In the genomic region with DNA sequence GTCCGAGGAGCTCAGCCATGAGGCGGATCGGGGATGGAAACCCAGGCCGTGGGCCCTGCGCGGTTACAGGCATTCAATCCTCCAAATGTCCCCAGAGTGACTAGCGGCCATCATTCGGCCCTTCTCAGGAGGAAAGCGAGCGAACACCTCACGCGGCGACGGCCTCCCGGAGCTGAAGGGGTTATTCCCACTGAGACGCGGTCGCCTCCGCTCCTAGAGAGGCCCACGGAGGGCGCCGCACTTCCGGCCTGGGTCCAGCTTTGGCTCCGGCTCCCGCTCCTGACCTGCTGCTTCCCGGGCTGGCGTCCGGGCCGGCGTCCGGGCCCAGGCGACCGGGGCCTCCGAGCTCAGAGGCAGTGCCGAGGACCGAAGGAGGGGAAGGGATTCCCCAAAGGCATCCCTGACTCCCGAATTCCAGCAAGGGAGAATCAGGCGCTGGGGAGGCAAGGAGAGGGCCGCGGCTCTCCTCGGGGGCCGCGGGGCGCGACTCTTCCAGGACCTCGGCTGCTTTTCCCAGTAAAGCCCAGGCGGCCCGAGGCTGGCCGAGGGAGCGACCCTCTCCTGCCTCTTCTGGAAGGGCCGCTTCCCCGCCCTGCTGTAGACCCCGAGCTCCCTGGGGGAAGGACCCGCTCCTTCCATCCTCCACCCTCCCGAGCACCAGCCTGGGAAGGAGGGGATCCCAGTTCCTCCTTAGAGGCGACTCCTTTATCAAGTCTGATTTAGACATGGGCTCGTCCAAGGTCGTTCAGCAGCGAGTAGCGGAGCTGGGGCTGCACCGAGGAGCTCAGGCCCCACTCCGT, we compare ENCODE assay signal across 8 cellular contexts. TPM values are rescaled to one million over a fixed set of nuclear protein-coding genes. Genes with fewer than 3 reads are reported as not detected.
DNase-seq lines count a peak whose midpoint lies in the region; ATAC-seq and TF ChIP-seq lines count a peak whose summit lies in the region.

No MANE protein-coding gene starts in this region.

- H3K9me2 ChIP-seq in PC-3 (replicated peaks; ENCODE audit: low read length) = no peaks in the 10 kb centered on the region

- H3K4me3 ChIP-seq in PC-3 (ENCODE audit: low read length) (peak overlapping the region; percentile 82), fibroblast of mammary gland (ENCODE audit: control insufficient read depth, low read depth, low read length) (peak overlapping the region; percentile 73)

- H3K27me3 ChIP-seq in PC-3 (ENCODE audit: low read length) = no peaks in the 10 kb centered on the region

- peaks cover 8% of the 10 kb centered on the region for H3K4me1 Mint-ChIP-seq in Calu3 (ENCODE audit: low read depth, unreplicated experiment)
- peaks cover 20% of the 10 kb centered on the region for H3K4me1 Mint-ChIP-seq in activated T-helper 2 cell treated with anti-CD3 and anti-CD28 coated beads, Interferon-gamma antibody, Interleukin-2, Interleukin-4, amounts not matched to agents 10 μg/mL and 5 μg/mL and 100 μg/mL, durations not matched to agents 14 hours and 24 hours and 36 hours (ENCODE audit: low read depth)

- H3K27ac Mint-ChIP-seq in Calu3 (ENCODE audit: unreplicated experiment) = peak overlapping the region; percentile 83
- no peak overlapping the region for H3K27ac Mint-ChIP-seq in activated T-helper 2 cell treated with anti-CD3 and anti-CD28 coated beads, Interferon-gamma antibody, Interleukin-2, Interleukin-4, amounts not matched to agents 10 μg/mL and 5 μg/mL and 100 μg/mL, durations not matched to agents 14 hours and 24 hours and 36 hours

- DNase-seq in Calu3 (peak; percentile 89), PC-3 (peak; percentile 71), fibroblast of mammary gland (ENCODE audit: low read depth) (peak; percentile 74), myocyte (ENCODE audit: low read depth) (peak; percentile 88), stromal cell of bone marrow (ENCODE audit: low read depth) (peak; percentile 61)
- DNase-seq in activated T-helper 2 cell treated with anti-CD3 and anti-CD28 coated beads, Interferon-gamma antibody, Interleukin-2, Interleukin-4, amounts not matched to agents 10 μg/mL and 5 μg/mL and 100 μg/mL, durations not matched to agents 14 hours and 24 hours and 36 hours (ENCODE audit: low spot score) = no peak

- no peaks in the 10 kb centered on the region for H3K27me3 Mint-ChIP-seq in Calu3 (ENCODE audit: unreplicated experiment)
- H3K27me3 Mint-ChIP-seq in activated T-helper 2 cell treated with anti-CD3 and anti-CD28 coated beads, Interferon-gamma antibody, Interleukin-2, Interleukin-4, amounts not matched to agents 10 μg/mL and 5 μg/mL and 100 μg/mL, durations not matched to agents 14 hours and 24 hours and 36 hours (ENCODE audit: low read depth) = peaks cover 16% of the 10 kb centered on the region

- BruUV-seq in Calu3 (replicated peaks; lab: Mats Ljungman, UMichigan) = no TSS peak
- BruUV-seq in PC-3 (replicated peaks; lab: Mats Ljungman, UMichigan) = no TSS peak

- no peaks in the 10 kb centered on the region for H3K9me3 ChIP-seq in PC-3 (ENCODE audit: low read length)

- H3K4me2 ChIP-seq in PC-3 (ENCODE audit: low read length) = peak overlapping the region; percentile 98

- no peaks in the 10 kb centered on the region for H3F3A ChIP-seq in PC-3 (ENCODE audit: low read length, unreplicated experiment)

- H3K79me2 ChIP-seq in PC-3 (ENCODE audit: low read length) = no peaks in the 10 kb centered on the region

- ATAC-seq in HG03066 (IDR thresholded peaks at IDR 0.05; ENCODE audit: low read depth, unreplicated experiment) (peak; percentile 68), PC-3 (peak; percentile 96), GM21529 (IDR thresholded peaks at IDR 0.05; ENCODE audit: unreplicated experiment) (no peak)

- peak overlapping the region; percentile 78 for H3K4me3 Mint-ChIP-seq in Calu3 (ENCODE audit: low read depth, unreplicated experiment)
- H3K4me3 Mint-ChIP-seq in activated T-helper 2 cell treated with anti-CD3 and anti-CD28 coated beads, Interferon-gamma antibody, Interleukin-2, Interleukin-4, amounts not matched to agents 10 μg/mL and 5 μg/mL and 100 μg/mL, durations not matched to agents 14 hours and 24 hours and 36 hours (ENCODE audit: low read depth) = peak overlapping the region; percentile 69

- H3K36me3 Mint-ChIP-seq in Calu3 (ENCODE audit: insufficient read depth, unreplicated experiment) = peaks cover 23% of the 10 kb centered on the region
- H3K36me3 Mint-ChIP-seq in activated T-helper 2 cell treated with anti-CD3 and anti-CD28 coated beads, Interferon-gamma antibody, Interleukin-2, Interleukin-4, amounts not matched to agents 10 μg/mL and 5 μg/mL and 100 μg/mL, durations not matched to agents 14 hours and 24 hours and 36 hours (ENCODE audit: low read depth) = peaks cover 4% of the 10 kb centered on the region

- H3K9me3 Mint-ChIP-seq in Calu3 (ENCODE audit: low read depth, unreplicated experiment) = no peaks in the 10 kb centered on the region
- H3K9me3 Mint-ChIP-seq in activated T-helper 2 cell treated with anti-CD3 and anti-CD28 coated beads, Interferon-gamma antibody, Interleukin-2, Interleukin-4, amounts not matched to agents 10 μg/mL and 5 μg/mL and 100 μg/mL, durations not matched to agents 14 hours and 24 hours and 36 hours = no peaks in the 10 kb centered on the region

- H4K20me1 ChIP-seq in PC-3 (ENCODE audit: low read length) = no peaks in the 10 kb centered on the region

- no peak for TF ChIP-seq CTCF in Calu3 (IDR thresholded peaks at IDR 0.05; ENCODE audit: unreplicated experiment)
- no peak for TF ChIP-seq CTCF in PC-3 (conservative IDR thresholded peaks at IDR 0.05; ENCODE audit: low read depth, low read length)
- no peak for TF ChIP-seq CTCF in fibroblast of mammary gland (conservative IDR thresholded peaks at IDR 0.05; ENCODE audit: control insufficient read depth, insufficient read depth, low read depth, low read length)

- peak overlapping the region; percentile 32; the same call in 1 of the 2 replicates for H3K27ac ChIP-seq in PC-3 (ENCODE audit: low read length)

- intact Hi-C loops in Calu3 (cut with micrococcal nuclease; ENCODE audit: unreplicated experiment) = loop anchor here (2.0 kb wide), 1 partner anchor 19 kb away; a partner anchor contains a TSS
- intact Hi-C loops in PC-3 (cut with micrococcal nuclease) = loop anchor here (1.0 kb wide), 1 partner anchor 18 kb away; a partner anchor contains a TSS
- intact Hi-C loops in activated T-helper 2 cell treated with anti-CD3 and anti-CD28 coated beads, Interferon-gamma antibody, Interleukin-2, Interleukin-4, amounts not matched to agents 10 μg/mL and 5 μg/mL and 100 μg/mL, durations not matched to agents 14 hours and 24 hours and 36 hours (cut with micrococcal nuclease) = no loop called here

- peak overlapping the region; percentile 88 for H2AFZ ChIP-seq in PC-3 (ENCODE audit: low read length)

- CTCF ChIA-PET in Calu3 (lab: Charles Lee) (interaction anchor here (0.5 to 2.2 kb wide), 13 partner anchors 9 to 278 kb away, joined by 3 to 14 read pairs (median 4); a partner anchor contains a TSS), PC-3 (lab: Charles Lee) (interaction anchor here (0.8 kb wide), 2 partner anchors 9 to 18 kb away, joined by 3 to 4 read pairs; a partner anchor contains a TSS)

- H3K4me1 ChIP-seq in PC-3 (ENCODE audit: insufficient read depth, low read length) = peaks cover 10% of the 10 kb centered on the region

- no peaks in the 10 kb centered on the region for H3K36me3 ChIP-seq in PC-3 (ENCODE audit: low read depth, low read length)

- POLR2A ChIA-PET in PC-3 (lab: Charles Lee; ENCODE audit: unreplicated experiment) = no interaction called here

- peak overlapping the region; percentile 94 for H3K9ac ChIP-seq in PC-3 (ENCODE audit: low read length)

RNA-seq across cellular contexts. Expression of a gene that starts 18.6 kb away (rescaled TPM):
- total RNA-seq in Calu3 (2022) (29.9 and 32.6 TPM in 2 replicates), PC-3 (2014; rRNA removed) (7.8 and 8.4 TPM in 2 replicates), myocyte (24.3 and 28.7 TPM in 2 replicates)
- total RNA-seq in activated T-helper 2 cell treated with anti-CD3 and anti-CD28 coated beads, Interferon-gamma antibody, Interleukin-2, Interleukin-4, amounts not matched to agents 10 μg/mL and 5 μg/mL and 100 μg/mL, durations not matched to agents 14 hours and 24 hours and 36 hours = 0.78 and 0.82 TPM in 2 replicates
- 15.4 TPM for polyA plus RNA-seq in myocyte (2012)

RNA-seq across cellular contexts. Expression of a gene that starts 43.4 kb away (rescaled TPM):
- 130 and 136 TPM in 2 replicates for total RNA-seq in Calu3 (2022)
- 64.1 and 80.2 TPM in 2 replicates for total RNA-seq in PC-3 (2014; rRNA removed)
- total RNA-seq in activated T-helper 2 cell treated with anti-CD3 and anti-CD28 coated beads, Interferon-gamma antibody, Interleukin-2, Interleukin-4, amounts not matched to agents 10 μg/mL and 5 μg/mL and 100 μg/mL, durations not matched to agents 14 hours and 24 hours and 36 hours = 83.8 and 91.6 TPM in 2 replicates
- total RNA-seq in myocyte = 67.8 and 69.5 TPM in 2 replicates
- 67.5 TPM for polyA plus RNA-seq in myocyte (2012)

RNA-seq across cellular contexts. Expression of a gene that starts 43.7 kb away (rescaled TPM):
- 13.7 and 13.8 TPM in 2 replicates for total RNA-seq in Calu3 (2022)
- 8.6 and 9.6 TPM in 2 replicates for total RNA-seq in PC-3 (2014; rRNA removed)
- 2.3 and 2.8 TPM in 2 replicates for total RNA-seq in activated T-helper 2 cell treated with anti-CD3 and anti-CD28 coated beads, Interferon-gamma antibody, Interleukin-2, Interleukin-4, amounts not matched to agents 10 μg/mL and 5 μg/mL and 100 μg/mL, durations not matched to agents 14 hours and 24 hours and 36 hours
- total RNA-seq in myocyte = 3.9 and 4.1 TPM in 2 replicates
- polyA plus RNA-seq in myocyte (2012) = 5.4 TPM

RNA-seq across cellular contexts. Expression of a gene that starts 57.3 kb away (rescaled TPM):
- total RNA-seq in Calu3 (2022) (66.7 and 72.8 TPM in 2 replicates), PC-3 (2014; rRNA removed) (28.6 and 30.9 TPM in 2 replicates), myocyte (34.4 and 42.1 TPM in 2 replicates)
- 38.1 and 41.6 TPM in 2 replicates for total RNA-seq in activated T-helper 2 cell treated with anti-CD3 and anti-CD28 coated beads, Interferon-gamma antibody, Interleukin-2, Interleukin-4, amounts not matched to agents 10 μg/mL and 5 μg/mL and 100 μg/mL, durations not matched to agents 14 hours and 24 hours and 36 hours
- polyA plus RNA-seq in myocyte (2012) = 33.1 TPM
